25 cellular contexts compared by ENCODE assay signal in genomic region chr10:117419921-117420320, GRCh38. TPM values are rescaled to one million over a fixed set of nuclear protein-coding genes. Genes with fewer than 3 reads are reported as not detected.
DNase-seq lines count a peak whose midpoint lies in the region; ATAC-seq and TF ChIP-seq lines count a peak whose summit lies in the region.
"Had no signal": no experiment of that assay in that cellular context is flagged by ENCODE, and none has a peak within 500 bp of the region (broad histone marks: within the 10 kb centered on the region; RNA-seq: fewer than 3 reads in every experiment).

No MANE protein-coding gene starts in this region.

- H3K4me1 Mint-ChIP-seq in neural progenitor cell (peaks cover 36% of the 10 kb centered on the region), osteocyte (ENCODE audit: unreplicated experiment) (no peaks in the 10 kb centered on the region)
- H3K4me1 Mint-ChIP-seq in stimulated activated naive CD8-positive, alpha-beta T cell treated with anti-CD3 and anti-CD28 coated beads, Interleukin-15, amount 100 ng/mL, for 72 hours, result no peaks in the 10 kb centered on the region
- H3K4me1 Mint-ChIP-seq: immature natural killer cell had no signal

- no TSS peak for BruUV-seq in PC-3 (replicated peaks; lab: Mats Ljungman, UMichigan)

- TF ChIP-seq CTCF in PC-3 (conservative IDR thresholded peaks at IDR 0.05; ENCODE audit: low read depth, low read length) (peak; percentile 32; the same call in 1 of the 2 replicates), neural progenitor cell (IDR thresholded peaks at IDR 0.05) (no peak), osteocyte (IDR thresholded peaks at IDR 0.05) (no peak)

- no peaks in the 10 kb centered on the region for H3F3A ChIP-seq in PC-3 (ENCODE audit: low read length, unreplicated experiment)
- peaks cover 3% of the 10 kb centered on the region for H3F3A ChIP-seq in neural progenitor cell (ENCODE audit: low read depth)

- H3K9ac ChIP-seq in PC-3 (ENCODE audit: low read length) (no peak overlapping the region), neural progenitor cell (no peak overlapping the region)

- CTCF ChIA-PET in PC-3 (lab: Charles Lee), result no interaction called here

- peak; percentile 30 for DNase-seq in GM03348 (ENCODE audit: low spot score)
- DNase-seq in PC-3, result peak; percentile 70
- no peak for DNase-seq in epithelial cell of prostate (ENCODE audit: low read depth, low spot score)
- DNase-seq in neural progenitor cell (ENCODE audit: low spot score), result no peak
- no peak for DNase-seq in stimulated activated naive CD8-positive, alpha-beta T cell treated with anti-CD3 and anti-CD28 coated beads, Interleukin-15, amount 100 ng/mL, for 72 hours
- no peak for DNase-seq in NCI-H2196 treated with DMSO at 0.1 percent for 48 hours (lab: John Stamatoyannopoulos, UW; ENCODE audit: unreplicated experiment)
- DNase-seq in 8988T, result no peak
- DNase-seq in osteocyte (ENCODE audit: extremely low spot score, unreplicated experiment), result no peak
- DNase-seq: activated CD4-positive, alpha-beta T cell treated with anti-CD3 and anti-CD28 coated beads, Interleukin-2, amount 50 U/mL, for 48 hours; activated naive CD4-positive, alpha-beta T cell treated with Interleukin-2 at 50 U/mL for 16 hours; activated T-cell treated with anti-CD3 and anti-CD28 coated beads for 4 hours; anterior cingulate cortex; central memory CD4-positive, alpha-beta T cell; head of caudate nucleus; immature natural killer cell; KBM-7; naive thymus-derived CD4-positive, alpha-beta T cell; NCI-H1105 treated with DMSO at 0.1 percent for 48 hours; NCI-H2107; NCI-H524; posterior cingulate gyrus; SIG-M5; stimulated activated CD4-positive, alpha-beta T cell treated with anti-CD3 and anti-CD28 coated beads, Interleukin-2, amount 100 ng/mL, for 48 hours; T-helper 1 cell had no signal

- no peak overlapping the region for H3K4me3 Mint-ChIP-seq in neural progenitor cell
- H3K4me3 Mint-ChIP-seq in stimulated activated naive CD8-positive, alpha-beta T cell treated with anti-CD3 and anti-CD28 coated beads, Interleukin-15, amount 100 ng/mL, for 72 hours, result no peak overlapping the region
- H3K4me3 Mint-ChIP-seq in osteocyte (ENCODE audit: unreplicated experiment), result no peak overlapping the region
- H3K4me3 Mint-ChIP-seq: immature natural killer cell; naive thymus-derived CD4-positive, alpha-beta T cell had no signal

- H4K20me1 ChIP-seq in PC-3 (ENCODE audit: low read length), result no peaks in the 10 kb centered on the region
- H4K20me1 ChIP-seq in neural progenitor cell (ENCODE audit: low read depth), result no peaks in the 10 kb centered on the region

- no peaks in the 10 kb centered on the region for H3K79me2 ChIP-seq in PC-3 (ENCODE audit: low read length)
- no peaks in the 10 kb centered on the region for H3K79me2 ChIP-seq in neural progenitor cell (ENCODE audit: low read depth)

- peak; percentile 81 for ATAC-seq in PC-3
- no peak for ATAC-seq in stimulated activated naive CD8-positive, alpha-beta T cell treated with anti-CD3 and anti-CD28 coated beads, Interleukin-15, amount 100 ng/mL, for 72 hours
- ATAC-seq: naive thymus-derived CD4-positive, alpha-beta T cell had no signal

- H3K9me3 Mint-ChIP-seq in neural progenitor cell (peaks cover 6% of the 10 kb centered on the region), osteocyte (ENCODE audit: unreplicated experiment) (no peaks in the 10 kb centered on the region)
- H3K9me3 Mint-ChIP-seq in stimulated activated naive CD8-positive, alpha-beta T cell treated with anti-CD3 and anti-CD28 coated beads, Interleukin-15, amount 100 ng/mL, for 72 hours, result no peaks in the 10 kb centered on the region

- H3K4me2 ChIP-seq in PC-3 (ENCODE audit: low read length) (no peak overlapping the region), neural progenitor cell (no peak overlapping the region)

- H3K4me3 ChIP-seq in PC-3 (ENCODE audit: low read length) (no peak overlapping the region), neural progenitor cell (no peak overlapping the region)
- H3K4me3 ChIP-seq: skin epidermis had no signal

- H3K36me3 ChIP-seq in PC-3 (ENCODE audit: low read depth, low read length) (no peaks in the 10 kb centered on the region), neural progenitor cell (no peaks in the 10 kb centered on the region)

- H3K27me3 ChIP-seq in PC-3 (ENCODE audit: low read length) (no peaks in the 10 kb centered on the region), neural progenitor cell (no peaks in the 10 kb centered on the region)

- intact Hi-C loops in PC-3 (cut with micrococcal nuclease), result no loop called here

- H3K27ac ChIP-seq in PC-3 (ENCODE audit: low read length) (no peak overlapping the region), epithelial cell of prostate (peak overlapping the region; percentile 54), neural progenitor cell (no peak overlapping the region)

- H3K9me3 ChIP-seq in PC-3 (ENCODE audit: low read length), result no peaks in the 10 kb centered on the region
- H3K9me3 ChIP-seq in neural progenitor cell (ENCODE audit: low read depth), result no peaks in the 10 kb centered on the region

- POLR2A ChIA-PET in PC-3 (lab: Charles Lee; ENCODE audit: unreplicated experiment), result no interaction called here

- H3K27ac Mint-ChIP-seq in neural progenitor cell (peak overlapping the region; percentile 72), osteocyte (ENCODE audit: unreplicated experiment) (no peak overlapping the region)
- no peak overlapping the region for H3K27ac Mint-ChIP-seq in stimulated activated naive CD8-positive, alpha-beta T cell treated with anti-CD3 and anti-CD28 coated beads, Interleukin-15, amount 100 ng/mL, for 72 hours
- H3K27ac Mint-ChIP-seq: immature natural killer cell; naive thymus-derived CD4-positive, alpha-beta T cell had no signal

- H3K4me1 ChIP-seq in PC-3 (ENCODE audit: insufficient read depth, low read length), result peaks cover 30% of the 10 kb centered on the region
- H3K4me1 ChIP-seq in neural progenitor cell, result peaks cover 20% of the 10 kb centered on the region

- H3K36me3 Mint-ChIP-seq in neural progenitor cell, result no peaks in the 10 kb centered on the region
- H3K36me3 Mint-ChIP-seq in osteocyte (ENCODE audit: unreplicated experiment), result no peaks in the 10 kb centered on the region
- H3K36me3 Mint-ChIP-seq: immature natural killer cell had no signal

- peak overlapping the region; percentile 37 for H2AFZ ChIP-seq in PC-3 (ENCODE audit: low read length)
- H2AFZ ChIP-seq in neural progenitor cell (replicated peaks), result no peak overlapping the region

- H3K27me3 Mint-ChIP-seq in neural progenitor cell (ENCODE audit: insufficient read depth, low read depth) (peaks cover 9% of the 10 kb centered on the region), osteocyte (ENCODE audit: unreplicated experiment) (peaks cover 13% of the 10 kb centered on the region)
- no peaks in the 10 kb centered on the region for H3K27me3 Mint-ChIP-seq in stimulated activated naive CD8-positive, alpha-beta T cell treated with anti-CD3 and anti-CD28 coated beads, Interleukin-15, amount 100 ng/mL, for 72 hours

- H3K9me2 ChIP-seq in PC-3 (replicated peaks; ENCODE audit: low read length), result no peaks in the 10 kb centered on the region

RNA-seq across cellular contexts. Expression of gene PDZD8, which starts 44.7 kb away (rescaled TPM):
- 13.6 and 14.7 TPM in 2 replicates for total RNA-seq in PC-3 (2014; rRNA removed)
- total RNA-seq in neural progenitor cell (ENCODE audit: low replicate concordance), result 18.8 and 20.1 TPM in 2 replicates
- 32.9 and 39.0 TPM in 2 replicates for total RNA-seq in osteocyte

Comparison
In these comparisons a context has a peak if more than half of its experiments do, and no peak if none do; other contexts are left out.
1. DNase-seq: peak in GM03348 (single experiment) and PC-3 (single experiment); none in epithelial cell of prostate (single experiment), neural progenitor cell (single experiment), stimulated activated naive CD8-positive, alpha-beta T cell treated with anti-CD3 and anti-CD28 coated beads, Interleukin-15, amount 100 ng/mL, for 72 hours (0 of 2), NCI-H2196 treated with DMSO at 0.1 percent for 48 hours (single experiment), 8988T (single experiment) and osteocyte (single experiment).